ENCODE assay signal across 8 cellular contexts in genomic region chr9:92764988-92765936, GRCh38. TPM values are rescaled to one million over a fixed set of nuclear protein-coding genes. Genes with fewer than 3 reads are reported as not detected.
DNase-seq lines count a peak whose midpoint lies in the region; ATAC-seq and TF ChIP-seq lines count a peak whose summit lies in the region.

No MANE protein-coding gene starts in this region.

- H3K9ac ChIP-seq in IMR-90 (ENCODE audit: low read depth, low read length) (peak overlapping the region; percentile 56), OCI-LY3 (ENCODE audit: low read length) (peak overlapping the region; percentile 99)

- peak; percentile 90 for TF ChIP-seq POLR2A in IMR-90 (IDR thresholded peaks at IDR 0.05; ENCODE audit: low read depth, low read length)

- H4K20me1 ChIP-seq in IMR-90 (ENCODE audit: insufficient read depth, low read length), result peaks cover 37% of the 10 kb centered on the region
- peaks cover 34% of the 10 kb centered on the region for H4K20me1 ChIP-seq in OCI-LY3 (ENCODE audit: insufficient read depth, low read length)

- intact Hi-C loops in IMR-90 (cut with micrococcal nuclease), result loop anchor here (1.0 to 5.0 kb wide), 2 partner anchors 25 to 38 kb away; no protein-coding TSS in a partner anchor

- H3K27ac ChIP-seq in IMR-90 (ENCODE audit: insufficient read depth, low read length) (peak overlapping the region; percentile 78), OCI-LY3 (ENCODE audit: low read length) (peak overlapping the region; percentile 95), epithelial cell of prostate (peak overlapping the region; percentile 96)

- peak overlapping the region; percentile 56 for H3K4me3 ChIP-seq in IMR-90 (ENCODE audit: insufficient read depth, low read depth, low read length)
- H3K4me3 ChIP-seq in OCI-LY3 (ENCODE audit: low read length), result peak overlapping the region; percentile 95

- peak overlapping the region; percentile 17; the same call in 1 of the 2 replicates for H4K5ac ChIP-seq in IMR-90 (ENCODE audit: low read depth, low read length)

- BruUV-seq in IMR-90 (replicated peaks; lab: Mats Ljungman, UMichigan), result no TSS peak

- H2BK5ac ChIP-seq in IMR-90 (ENCODE audit: low read depth, low read length, poor library complexity, severe bottlenecking), result peak overlapping the region; percentile 81

- peaks cover 9% of the 10 kb centered on the region for H3K4me1 ChIP-seq in IMR-90 (ENCODE audit: control insufficient read depth, insufficient read depth, low read length)
- H3K4me1 ChIP-seq in OCI-LY3 (ENCODE audit: low read length), result peaks cover 29% of the 10 kb centered on the region

- H3K56ac ChIP-seq in IMR-90 (ENCODE audit: extremely low read depth, insufficient read depth, low read length), result peak overlapping the region; percentile 90; the same call in 1 of the 2 replicates

- dilution Hi-C loops in IMR-90 (cut with HindIII; ENCODE audit: low sequenced_read_pairs, unreplicated experiment), result no loop called here

- H3K9me1 ChIP-seq in IMR-90 (ENCODE audit: insufficient read depth, low read length), result peaks cover 29% of the 10 kb centered on the region

- no peaks in the 10 kb centered on the region for H3K36me3 ChIP-seq in IMR-90 (ENCODE audit: control insufficient read depth, insufficient read depth, low read length)
- no peaks in the 10 kb centered on the region for H3K36me3 ChIP-seq in OCI-LY3 (replicated peaks; ENCODE audit: low read depth, low read length)

- CTCF ChIA-PET in IMR-90 (lab: Yijun Ruan, JAX), result interaction anchor here (0.6 to 1.0 kb wide), 2 partner anchors 44 to 682 kb away, joined by 3 to 4 read pairs; no protein-coding TSS in a partner anchor

- no peak overlapping the region; the same call in 1 of the 2 replicates for H2BK120ac ChIP-seq in IMR-90 (ENCODE audit: low read depth, low read length)

- H3K4ac ChIP-seq in IMR-90 (ENCODE audit: low read depth, low read length), result peak overlapping the region; percentile 73

- H3K27me3 ChIP-seq in IMR-90 (ENCODE audit: control insufficient read depth, insufficient read depth, low read length) (no peaks in the 10 kb centered on the region; the same call in 1 of the 2 replicates), OCI-LY3 (ENCODE audit: low read depth, low read length) (no peaks in the 10 kb centered on the region)

- H2AK5ac ChIP-seq in IMR-90 (ENCODE audit: low read depth, low read length), result 0 out of 2 replicates have a peak overlapping the region, but pooled peaks have one; percentile 23

- POLR2A ChIA-PET in IMR-90 (lab: Charles Lee; ENCODE audit: unreplicated experiment), result no interaction called here

- H3K18ac ChIP-seq in IMR-90 (ENCODE audit: low read depth, low read length), result no peak overlapping the region

- H3K79me2 ChIP-seq in OCI-LY3 (ENCODE audit: low read length), result peaks cover 44% of the 10 kb centered on the region

- in situ Hi-C loops in IMR-90 (cut with MboI; ENCODE audit: low sequenced_read_pairs), result no loop called here

- peak; percentile 92 for ATAC-seq in GM21529 (IDR thresholded peaks at IDR 0.05; ENCODE audit: unreplicated experiment)
- peak; percentile 80 for ATAC-seq in IMR-90 (ENCODE audit: low read depth)

- peak; percentile 65 for TF ChIP-seq RAD21 in IMR-90 (IDR thresholded peaks at IDR 0.05; ENCODE audit: low read length)

- peak overlapping the region; percentile 58 to 85 for H4K8ac ChIP-seq in IMR-90 (ENCODE audit: low read depth in 2 of 2, low read length in 2 of 2)

- H2AK9ac ChIP-seq in IMR-90 (replicated peaks; ENCODE audit: low read depth, low read length, poor library complexity), result peak overlapping the region; percentile 98

- H3K9me3 ChIP-seq in IMR-90 (ENCODE audit: control insufficient read depth, insufficient read depth, low read length) (no peaks in the 10 kb centered on the region), OCI-LY3 (ENCODE audit: insufficient read depth, low read length) (no peaks in the 10 kb centered on the region)

- H4K91ac ChIP-seq in IMR-90 (ENCODE audit: insufficient read depth, low read depth, low read length), result peak overlapping the region; percentile 66

- peak overlapping the region; percentile 57; the same call in 1 of the 2 replicates for H3K23ac ChIP-seq in IMR-90 (ENCODE audit: low read depth, low read length)

- peak overlapping the region; percentile 74 for H3K4me2 ChIP-seq in IMR-90 (ENCODE audit: low read depth, low read length)
- H3K4me2 ChIP-seq in OCI-LY3 (ENCODE audit: low read length), result peak overlapping the region; percentile 99

- H3K79me1 ChIP-seq in IMR-90 (ENCODE audit: low read depth in 1 of 2, low read length in 2 of 2), result peaks cover 24 to 43% of the 10 kb centered on the region in 2 experiments

- DNase-seq in DMS53 treated with DMSO at 0.1 percent for 48 hours (lab: John Stamatoyannopoulos, UW; ENCODE audit: unreplicated experiment), result peak; percentile 87
- peak; percentile 96 for DNase-seq in IMR-90
- DNase-seq in activated T-cell treated with anti-CD3 and anti-CD28 coated beads for 4 hours, result peak; percentile 91
- peak; percentile 78 for DNase-seq in epithelial cell of prostate (ENCODE audit: low read depth, low spot score)
- DNase-seq in mucosa of gallbladder (ENCODE audit: low spot score), result peak; percentile 97
- DNase-seq in stimulated activated CD8-positive, alpha-beta memory T cell treated with anti-CD3 and anti-CD28 coated beads, Interleukin-4, amount 100 ng/mL, for 24 hours (ENCODE audit: low read depth), result peak; percentile 96

- H2AFZ ChIP-seq in IMR-90 (replicated peaks; ENCODE audit: low read length, poor library complexity) (peak overlapping the region; percentile 99), OCI-LY3 (ENCODE audit: low read depth, low read length) (peak overlapping the region; percentile 76; the same call in 1 of the 2 replicates)

- H2BK15ac ChIP-seq in IMR-90 (ENCODE audit: low read depth, low read length), result no peak overlapping the region

- TF ChIP-seq CTCF in IMR-90 (conservative IDR thresholded peaks at IDR 0.05; ENCODE audit: low read depth, low read length) (peak; percentile 98), OCI-LY3 (IDR thresholded peaks at IDR 0.05; ENCODE audit: low read depth, low read length) (peak; percentile 89)

- WGBS in IMR-90 (ENCODE audit: extremely low coverage in 2 of 2, insufficient read length in 1 of 2), 2 experiments, result 1% methylated on average over 37 of the region's 75 CpGs; no CpG with 5 or more reads in 1 of the 2 experiments

- H3K14ac ChIP-seq in IMR-90 (replicated peaks; ENCODE audit: low read depth, low read length), result 0 out of 2 replicates have a peak overlapping the region, but pooled peaks have one; percentile 35

- H2BK20ac ChIP-seq in IMR-90 (ENCODE audit: low read depth, low read length), result no peak overlapping the region

TF ChIP-seq in IMR-90, 13 proteins besides CTCF, POLR2A, EP300 and RAD21:
- TF ChIP-seq SMC3 (IDR thresholded peaks at IDR 0.05; ENCODE audit: low read depth, low read length), result peak; percentile 72
- peak; percentile 78 for TF ChIP-seq MAZ (IDR thresholded peaks at IDR 0.05; ENCODE audit: borderline replicate concordance, low read depth, low read length)
- TF ChIP-seq NFE2L2 (IDR thresholded peaks at IDR 0.05; ENCODE audit: low read depth, low read length), result no peak
- peak; percentile 32; the same call in 1 of the 2 replicates for TF ChIP-seq BHLHE40 (IDR thresholded peaks at IDR 0.05; ENCODE audit: low read depth, low read length)
- peak; percentile 81; the same call in 1 of the 2 replicates for TF ChIP-seq MXI1 (IDR thresholded peaks at IDR 0.05; ENCODE audit: borderline replicate concordance, low read depth, low read length)

RNA-seq across cellular contexts. Expression of gene BICD2, which starts 0.6 kb away (rescaled TPM):
- 35.7 and 42.2 TPM in 2 replicates for total RNA-seq in IMR-90 (2012; rRNA removed)
- 21.1 and 21.5 TPM in 2 replicates for polyA plus RNA-seq in IMR-90 (2012; rRNA removed)
- 13.1 and 22.4 TPM in 2 replicates for polyA plus RNA-seq in IMR-90 (2012; cell fraction: cytosol; rRNA removed)
- polyA plus RNA-seq in IMR-90 (2012; cell fraction: nucleus; rRNA removed; ENCODE audit: low replicate concordance), result 13.6 and 16.6 TPM in 2 replicates
- 26.9 TPM for total RNA-seq in mucosa of gallbladder

Comparison
In these comparisons a context has a peak if more than half of its experiments do, and no peak if none do; other contexts are left out.
1. Peak in every context shown above with its lines: DNase-seq, ATAC-seq, H3K4me3 ChIP-seq and H3K27ac ChIP-seq.